ENCODE assay signal across 8 cellular contexts in genomic region chr2:212537311-212538155, GRCh38. TPM values are rescaled to one million over a fixed set of nuclear protein-coding genes. Genes with fewer than 3 reads are reported as not detected.
DNase-seq lines count a peak whose midpoint lies in the region; ATAC-seq and TF ChIP-seq lines count a peak whose summit lies in the region.

No MANE protein-coding gene starts in this region.

- peak overlapping the region; percentile 73 to 98 (median 92) for H3K27ac Mint-ChIP-seq in brain

- H3K4me2 ChIP-seq in smooth muscle cell, result peak overlapping the region; percentile 99

- WGBS in smooth muscle cell (ENCODE audit: low lambda C conversion rate), result 1% methylated on average over 57 of the region's 65 CpGs

- peaks cover 13% of the 10 kb centered on the region for H3F3A ChIP-seq in smooth muscle cell (ENCODE audit: low read depth)

- no peak overlapping the region for H3K27ac ChIP-seq in HUES48 (ENCODE audit: low read depth, low read length)
- no peak overlapping the region for H3K27ac ChIP-seq in smooth muscle cell (ENCODE audit: low read depth)

- H3K4me1 Mint-ChIP-seq in brain, result peaks cover 35% of the 10 kb centered on the region

- peaks cover 79% of the 10 kb centered on the region for H3K27me3 Mint-ChIP-seq in brain

- DNase-seq in ELR (ENCODE audit: low read depth) (peak; percentile 57), islet precursor cell (peak; percentile 73), smooth muscle cell (lab: John Stamatoyannopoulos, UW; ENCODE audit: unreplicated experiment) (no peak), middle frontal gyrus (ENCODE audit: extremely low spot score, low spot score) (no peak), NOMO-1 treated with dmso at 0.1 percent for 144 hours (lab: John Stamatoyannopoulos, UW; ENCODE audit: unreplicated experiment) (no peak)

- peak overlapping the region; percentile 88 to 96 (median 95) for H3K4me3 Mint-ChIP-seq in brain

- H2AFZ ChIP-seq in smooth muscle cell (ENCODE audit: low read depth), result peak overlapping the region; percentile 90

- H3K79me2 ChIP-seq in smooth muscle cell (ENCODE audit: low read depth), result no peaks in the 10 kb centered on the region

- peaks cover 0 to 5% (median 0%) of the 10 kb centered on the region in 5 experiments for H3K9me3 Mint-ChIP-seq in brain

- peaks cover 5% of the 10 kb centered on the region for H4K20me1 ChIP-seq in smooth muscle cell (ENCODE audit: low read depth)

- peaks cover 77% of the 10 kb centered on the region for H3K27me3 ChIP-seq in HUES48 (ENCODE audit: control insufficient read depth, insufficient read depth, low read length)
- H3K27me3 ChIP-seq in smooth muscle cell (ENCODE audit: low read depth), result peaks cover 59% of the 10 kb centered on the region

- H3K9me3 ChIP-seq in HUES48 (ENCODE audit: control insufficient read depth, insufficient read depth, low read length), result no peaks in the 10 kb centered on the region
- no peaks in the 10 kb centered on the region for H3K9me3 ChIP-seq in smooth muscle cell (replicated peaks; ENCODE audit: low read depth)

- H3K4me3 ChIP-seq in HUES48 (ENCODE audit: low read depth, low read length) (peak overlapping the region; percentile 63), smooth muscle cell (peak overlapping the region; percentile 75)

- no peak for ATAC-seq in GM18867 (IDR thresholded peaks at IDR 0.05; ENCODE audit: unreplicated experiment)

- H3K4me1 ChIP-seq in HUES48 (ENCODE audit: control insufficient read depth, insufficient read depth, low read length) (peaks cover 16% of the 10 kb centered on the region; the same call in 1 of the 2 replicates), smooth muscle cell (ENCODE audit: low read depth) (peaks cover 25% of the 10 kb centered on the region)

- no peaks in the 10 kb centered on the region for H3K36me3 ChIP-seq in HUES48 (ENCODE audit: control insufficient read depth, insufficient read depth, low read length)
- H3K36me3 ChIP-seq in smooth muscle cell (ENCODE audit: low read depth), result no peaks in the 10 kb centered on the region

- H3K9ac ChIP-seq in HUES48 (ENCODE audit: low read depth, low read length), result no peak overlapping the region
- no peak overlapping the region for H3K9ac ChIP-seq in smooth muscle cell (ENCODE audit: low read depth)

- H3K36me3 Mint-ChIP-seq in brain, result no peaks in the 10 kb centered on the region

- TF ChIP-seq CTCF in brain (conservative IDR thresholded peaks at IDR 0.05) (no peak), smooth muscle cell (IDR thresholded peaks at IDR 0.05; ENCODE audit: borderline replicate concordance, insufficient read depth, poor library complexity, severe bottlenecking) (no peak)

RNA-seq across cellular contexts. Expression of gene ERBB4, which starts 1.1 kb away (rescaled TPM):
- polyA plus RNA-seq in brain (ENCODE audit: insufficient read depth, low read depth, low replicate concordance) (0.81 TPM), smooth muscle cell (0.24 TPM in 1 of 2 replicates, not detected in the other)
- total RNA-seq in smooth muscle cell, result 0.13 and 0.67 TPM in 2 replicates

Comparison
In these comparisons a context has a peak if more than half of its experiments do, and no peak if none do; other contexts are left out.
1. DNase-seq: peak in ELR (single experiment) and islet precursor cell (single experiment); none in smooth muscle cell (single experiment), middle frontal gyrus (single experiment) and NOMO-1 treated with dmso at 0.1 percent for 144 hours (single experiment).